1 cellular context compared by ENCODE assay signal in the genomic region with DNA sequence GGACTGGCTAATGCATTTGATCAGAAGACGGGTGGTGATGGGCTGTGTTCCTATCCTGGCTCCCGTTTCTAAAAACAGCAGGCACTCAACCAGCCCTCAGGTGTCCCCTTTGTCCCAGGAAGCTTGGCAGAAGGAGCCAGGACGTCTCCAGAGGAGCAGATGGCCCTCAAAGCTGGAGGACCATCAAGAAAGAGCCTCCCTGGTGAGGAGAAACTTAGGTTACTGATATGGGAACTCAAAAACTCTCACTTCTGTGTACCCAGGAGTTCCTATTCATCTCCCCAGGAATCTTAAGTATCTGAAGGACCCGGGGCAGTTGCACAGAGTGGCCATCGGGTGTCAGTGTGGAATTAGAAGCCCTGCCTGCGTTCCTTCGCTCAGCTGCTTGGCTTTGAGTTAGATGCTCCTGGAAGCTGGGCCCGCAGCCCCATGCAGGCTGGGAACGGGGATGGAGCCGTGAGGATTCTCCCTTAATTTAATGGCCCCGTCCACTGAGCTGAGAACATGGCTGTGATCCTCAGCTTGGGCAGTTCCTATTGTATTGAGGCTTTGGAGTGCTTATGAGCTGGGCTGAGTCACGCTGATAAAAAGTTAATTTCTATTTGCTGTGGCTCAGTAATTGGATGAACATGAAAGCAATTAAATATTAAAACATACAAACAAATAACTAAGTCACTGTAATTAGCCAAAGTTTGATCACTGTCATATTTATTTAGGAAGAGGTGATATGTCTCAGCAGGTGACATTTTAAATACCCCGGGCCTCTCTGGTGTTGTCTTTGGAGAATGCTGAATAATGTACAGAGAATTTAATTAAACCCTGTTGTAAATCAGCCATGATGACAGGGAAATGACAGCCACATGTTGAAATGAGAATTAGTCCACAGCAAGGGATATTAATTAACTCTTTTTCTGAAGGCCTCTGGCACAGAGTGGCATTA.
TF ChIP-seq lines count a peak whose summit lies in the region.

No MANE protein-coding gene starts in this region.

TF ChIP-seq in HEK293, 187 proteins besides CTCF, POLR2A, EP300 and RAD21 (continued from another document):
- TF ChIP-seq, protein P1, sequence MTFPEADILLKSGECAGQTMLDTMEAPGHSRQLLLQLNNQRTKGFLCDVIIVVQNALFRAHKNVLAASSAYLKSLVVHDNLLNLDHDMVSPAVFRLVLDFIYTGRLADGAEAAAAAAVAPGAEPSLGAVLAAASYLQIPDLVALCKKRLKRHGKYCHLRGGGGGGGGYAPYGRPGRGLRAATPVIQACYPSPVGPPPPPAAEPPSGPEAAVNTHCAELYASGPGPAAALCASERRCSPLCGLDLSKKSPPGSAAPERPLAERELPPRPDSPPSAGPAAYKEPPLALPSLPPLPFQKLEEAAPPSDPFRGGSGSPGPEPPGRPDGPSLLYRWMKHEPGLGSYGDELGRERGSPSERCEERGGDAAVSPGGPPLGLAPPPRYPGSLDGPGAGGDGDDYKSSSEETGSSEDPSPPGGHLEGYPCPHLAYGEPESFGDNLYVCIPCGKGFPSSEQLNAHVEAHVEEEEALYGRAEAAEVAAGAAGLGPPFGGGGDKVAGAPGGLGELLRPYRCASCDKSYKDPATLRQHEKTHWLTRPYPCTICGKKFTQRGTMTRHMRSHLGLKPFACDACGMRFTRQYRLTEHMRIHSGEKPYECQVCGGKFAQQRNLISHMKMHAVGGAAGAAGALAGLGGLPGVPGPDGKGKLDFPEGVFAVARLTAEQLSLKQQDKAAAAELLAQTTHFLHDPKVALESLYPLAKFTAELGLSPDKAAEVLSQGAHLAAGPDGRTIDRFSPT (tag by site-specific recombination; IDR thresholded peaks at IDR 0.05) = no peak
- TF ChIP-seq ZNF701 (tag by site-specific recombination; IDR thresholded peaks at IDR 0.05) (no peak), ZNF530 (tag by site-specific recombination; IDR thresholded peaks at IDR 0.05; ENCODE audit: low read depth) (no peak), ZNF394 (tag by site-specific recombination; IDR thresholded peaks at IDR 0.05; ENCODE audit: borderline replicate concordance) (peak; percentile 79), SP7 (tag by site-specific recombination; IDR thresholded peaks at IDR 0.05) (peak; percentile 98), ZNF514 (tag by site-specific recombination; IDR thresholded peaks at IDR 0.05) (no peak), ZNF776 (tag by site-specific recombination; IDR thresholded peaks at IDR 0.05; ENCODE audit: borderline replicate concordance) (no peak), KLF10 (tag by site-specific recombination; IDR thresholded peaks at IDR 0.05) (peak; percentile 87), ZNF112 (tag by site-specific recombination; IDR thresholded peaks at IDR 0.05) (no peak), ZNF654 (tag by site-specific recombination; IDR thresholded peaks at IDR 0.05; ENCODE audit: low read depth) (peak; percentile 95), ZNF555 (tag by site-specific recombination; conservative IDR thresholded peaks at IDR 0.05) (no peak), MZF1 (tag by site-specific recombination; IDR thresholded peaks at IDR 0.05; ENCODE audit: borderline replicate concordance) (peak; percentile 73; the same call in 1 of the 2 replicates), SP2 (tag by site-specific recombination; IDR thresholded peaks at IDR 0.05) (peak; percentile 35; the same call in 1 of the 2 replicates), HOXD13 (CRISPR knock-in tag; IDR thresholded peaks at IDR 0.05; ENCODE audit: borderline replicate concordance) (no peak), KLF8 (tag by site-specific recombination; IDR thresholded peaks at IDR 0.05) (peak; percentile 63), OVOL3 (tag by site-specific recombination; IDR thresholded peaks at IDR 0.05) (no peak; the same call in 1 of the 2 replicates), MEIS1 (CRISPR knock-in tag; IDR thresholded peaks at IDR 0.05; ENCODE audit: borderline replicate concordance) (0 out of 2 replicates have a peak, but pooled peaks have one; percentile 21), ZBTB48 (tag by site-specific recombination; IDR thresholded peaks at IDR 0.05) (peak; percentile 67; the same call in 1 of the 2 replicates), ZSCAN23 (tag by site-specific recombination; IDR thresholded peaks at IDR 0.05) (peak; percentile 66; the same call in 1 of the 2 replicates), ZNF658 (tag by site-specific recombination; IDR thresholded peaks at IDR 0.05) (no peak), ZNF214 (tag by site-specific recombination; IDR thresholded peaks at IDR 0.05; ENCODE audit: borderline replicate concordance) (no peak), ZSCAN30 (tag by site-specific recombination; IDR thresholded peaks at IDR 0.05) (peak; percentile 97), ZNF133 (tag by site-specific recombination; IDR thresholded peaks at IDR 0.05) (no peak), ZNF791 (tag by site-specific recombination; IDR thresholded peaks at IDR 0.05) (no peak), ZNF18 (tag by site-specific recombination; IDR thresholded peaks at IDR 0.05) (no peak), ZFHX2 (tag by site-specific recombination; conservative IDR thresholded peaks at IDR 0.05) (no peak), SP3 (tag by site-specific recombination; IDR thresholded peaks at IDR 0.05) (no peak), TCF7L2 (IDR thresholded peaks at IDR 0.05; ENCODE audit: borderline replicate concordance, low read depth, low read length) (peak; percentile 79), ZNF560 (tag by site-specific recombination; IDR thresholded peaks at IDR 0.05; ENCODE audit: borderline replicate concordance) (no peak), ZNF211 (tag by site-specific recombination; IDR thresholded peaks at IDR 0.05; ENCODE audit: low read depth) (no peak), SETDB1 (IDR thresholded peaks at IDR 0.05; ENCODE audit: insufficient read length, low read length) (no peak), ZFP41 (tag by site-specific recombination; IDR thresholded peaks at IDR 0.05; ENCODE audit: borderline replicate concordance) (no peak)
- TF ChIP-seq, protein P2, sequence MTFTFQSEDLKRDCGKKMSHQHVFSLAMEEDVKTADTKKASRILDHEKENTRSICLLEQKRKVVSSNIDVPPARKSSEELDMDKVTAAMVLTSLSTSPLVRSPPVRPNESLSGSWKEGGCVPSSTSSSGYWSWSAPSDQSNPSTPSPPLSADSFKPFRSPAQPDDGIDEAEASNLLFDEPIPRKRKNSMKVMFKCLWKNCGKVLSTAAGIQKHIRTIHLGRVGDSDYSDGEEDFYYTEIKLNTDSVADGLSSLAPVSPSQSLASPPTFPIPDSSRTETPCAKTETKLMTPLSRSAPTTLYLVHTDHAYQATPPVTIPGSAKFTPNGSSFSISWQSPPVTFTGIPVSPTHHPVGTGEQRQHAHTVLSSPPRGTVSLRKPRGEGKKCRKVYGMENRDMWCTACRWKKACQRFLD (tag by site-specific recombination; IDR thresholded peaks at IDR 0.05) = no peak
